22 cellular contexts compared by ENCODE assay signal in the genomic region with DNA sequence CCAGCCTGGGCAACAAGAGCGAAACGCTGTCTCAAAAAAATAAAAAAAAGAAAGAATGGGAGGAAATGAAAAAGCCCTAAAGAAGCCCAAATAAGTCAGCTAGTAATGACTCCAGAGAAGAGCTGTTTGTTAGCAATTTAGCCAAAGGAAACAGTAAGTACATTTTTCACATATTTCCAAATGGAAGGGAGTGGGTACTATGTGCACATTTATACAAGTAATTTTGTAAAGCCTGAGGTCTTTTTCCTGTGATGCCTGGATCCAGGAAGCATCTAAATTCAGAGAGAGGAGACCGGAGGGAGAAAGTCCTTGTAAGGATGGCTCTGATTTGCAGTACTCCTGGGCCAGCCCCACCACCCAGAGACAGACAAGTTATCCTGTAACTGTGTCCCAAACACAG. TPM values are rescaled to one million over a fixed set of nuclear protein-coding genes. Genes with fewer than 3 reads are reported as not detected.
"Had no signal": no experiment of that assay in that cellular context is flagged by ENCODE, and none has a peak within 500 bp of the region (broad histone marks: within the 10 kb centered on the region; RNA-seq: fewer than 3 reads in every experiment).

No MANE protein-coding gene starts in this region.

- H3K36me3 ChIP-seq: brain microvascular endothelial cell, left lung, prostate gland, SJSA1, spleen had no signal

- H3K27me3 ChIP-seq: brain microvascular endothelial cell, dorsolateral prefrontal cortex, left lung, right lobe of liver, SJSA1, spleen, testis had no signal

- H3K4me1 Mint-ChIP-seq: activated B cell treated with CpG ODN at 0.5 μM for 24 hours, endodermal cell, memory B cell had no signal

- ATAC-seq: left lung; naive thymus-derived CD8-positive, alpha-beta T cell; stimulated activated naive CD8-positive, alpha-beta T cell treated with anti-CD3 and anti-CD28 coated beads, Interleukin-15, amount 100 ng/mL, for 72 hours had no signal

- H3K27ac Mint-ChIP-seq: activated B cell treated with CpG ODN at 0.5 μM for 24 hours; activated naive CD8-positive, alpha-beta T cell treated with anti-CD3 and anti-CD28 coated beads for 36 hours; endodermal cell; memory B cell; naive thymus-derived CD8-positive, alpha-beta T cell; stimulated activated naive CD8-positive, alpha-beta T cell treated with anti-CD3 and anti-CD28 coated beads, Interleukin-15, amount 100 ng/mL, for 72 hours had no signal

- H3K27ac ChIP-seq: brain microvascular endothelial cell, dorsolateral prefrontal cortex, left lung, prostate gland, SJSA1, testis had no signal

- H3K4me3 ChIP-seq: dorsolateral prefrontal cortex, left lung, prostate gland, right lobe of liver, SJSA1, spleen, testis had no signal

- H3K9me3 Mint-ChIP-seq: activated B cell treated with CpG ODN at 0.5 μM for 24 hours; activated naive CD8-positive, alpha-beta T cell treated with anti-CD3 and anti-CD28 coated beads for 36 hours; endodermal cell; memory B cell; naive thymus-derived CD8-positive, alpha-beta T cell; stimulated activated naive CD8-positive, alpha-beta T cell treated with anti-CD3 and anti-CD28 coated beads, Interleukin-15, amount 100 ng/mL, for 72 hours had no signal

- DNase-seq: activated B cell treated with CpG ODN at 0.5 μM for 24 hours; activated CD4-positive, alpha-beta T cell treated with anti-CD3 and anti-CD28 coated beads for 48 hours; activated CD8-positive, alpha-beta memory T cell treated with anti-CD3 and anti-CD28 coated beads, Interleukin-2, amount 50 U/mL, for 48 hours; activated naive CD8-positive, alpha-beta T cell treated with anti-CD3 and anti-CD28 coated beads for 36 hours; brain microvascular endothelial cell; cerebellar nuclear complex; dorsolateral prefrontal cortex; endodermal cell; hippocampal formation; kidney; left lung; naive thymus-derived CD8-positive, alpha-beta T cell; right lobe of liver; spleen; stimulated activated CD4-positive, alpha-beta T cell treated with anti-CD3 and anti-CD28 coated beads, Interleukin-1b, Interleukin-23, amount 100 ng/mL, for 48 hours; stimulated activated naive CD8-positive, alpha-beta T cell treated with anti-CD3 and anti-CD28 coated beads, Interleukin-15, amount 100 ng/mL, for 72 hours; testis had no signal

- H3K4me1 ChIP-seq: left lung, prostate gland, SJSA1, spleen, testis had no signal

- H3K4me3 Mint-ChIP-seq: activated B cell treated with CpG ODN at 0.5 μM for 24 hours; activated naive CD8-positive, alpha-beta T cell treated with anti-CD3 and anti-CD28 coated beads for 36 hours; endodermal cell; memory B cell; naive thymus-derived CD8-positive, alpha-beta T cell; stimulated activated naive CD8-positive, alpha-beta T cell treated with anti-CD3 and anti-CD28 coated beads, Interleukin-15, amount 100 ng/mL, for 72 hours had no signal

- H3K36me3 Mint-ChIP-seq: activated naive CD8-positive, alpha-beta T cell treated with anti-CD3 and anti-CD28 coated beads for 36 hours had no signal

- H3K9me3 ChIP-seq: left lung, prostate gland, right lobe of liver, SJSA1, spleen, testis had no signal

RNA-seq across cellular contexts. Expression of gene FBP1, which starts 14.7 kb away (rescaled TPM):
- total RNA-seq: SJSA1; T-helper 2 cell treated with Interferon-gamma antibody and Interleukin-4, amounts not matched to agents 100 ng/mL and 5 ng/mL, for 36 hours had no signal

RNA-seq across cellular contexts. Expression of gene FBP2, which starts 31.0 kb away (rescaled TPM):
- total RNA-seq: activated B cell treated with CpG ODN at 0.5 μM for 24 hours; activated naive CD8-positive, alpha-beta T cell treated with anti-CD3 and anti-CD28 coated beads for 36 hours; endodermal cell; kidney; left lung; mucosa of gallbladder; naive thymus-derived CD8-positive, alpha-beta T cell; right lobe of liver; SJSA1; spleen; T-helper 2 cell treated with Interferon-gamma antibody and Interleukin-4, amounts not matched to agents 100 ng/mL and 5 ng/mL, for 36 hours had no signal
